Comparison of ENCODE assay signal across 8 cellular contexts in genomic region chr11:35619754-35620640, GRCh38. TPM values are rescaled to one million over a fixed set of nuclear protein-coding genes. Genes with fewer than 3 reads are reported as not detected.
DNase-seq lines count a peak whose midpoint lies in the region; ATAC-seq and FAIRE-seq lines count a peak whose summit lies in the region.

No MANE protein-coding gene starts in this region.

- H3K9me2 ChIP-seq in Karpas-422 (replicated peaks; ENCODE audit: insufficient read depth, low read length) = no peaks in the 10 kb centered on the region

- H3K79me2 ChIP-seq in Karpas-422 (ENCODE audit: low read length) = no peaks in the 10 kb centered on the region

- peak overlapping the region; percentile 48 for H3K4me3 Mint-ChIP-seq in activated naive CD8-positive, alpha-beta T cell treated with anti-CD3 and anti-CD28 coated beads, Interleukin-2, amount 10 ng/mL, durations not matched to agents 7 days and 5 days

- no peak for FAIRE-seq in GM18507 (lab: Jason Lieb, UNC)

- no peak overlapping the region for H3K9ac ChIP-seq in Karpas-422 (ENCODE audit: low read length)

- DNase-seq in AG08396 (ENCODE audit: low spot score) (peak; percentile 31), GM18507 (ENCODE audit: extremely low spot score, insufficient read length, low read depth) (peak; percentile 4), LHCN-M2 (ENCODE audit: low read depth) (peak; percentile 55), right cardiac atrium (peak in 2 of 3 donors; percentile 41 to 59), retina (peak; percentile 89), GOT3 (lab: John Stamatoyannopoulos, UW) (no peak), Karpas-422 (no peak)
- DNase-seq in activated naive CD8-positive, alpha-beta T cell treated with anti-CD3 and anti-CD28 coated beads, Interleukin-2, amount 10 ng/mL, durations not matched to agents 7 days and 5 days = peak; percentile 41

- H3K9me3 ChIP-seq in right cardiac atrium (ENCODE audit: control insufficient read depth, low read length) (no peaks in the 10 kb centered on the region), Karpas-422 (ENCODE audit: low read length) (no peaks in the 10 kb centered on the region)

- peaks cover 2% of the 10 kb centered on the region for H3K4me1 ChIP-seq in right cardiac atrium (ENCODE audit: control insufficient read depth, insufficient read depth, low read length)
- H3K4me1 ChIP-seq in Karpas-422 (ENCODE audit: low read length) = no peaks in the 10 kb centered on the region

- peaks cover 4% of the 10 kb centered on the region for H3K4me1 Mint-ChIP-seq in activated naive CD8-positive, alpha-beta T cell treated with anti-CD3 and anti-CD28 coated beads, Interleukin-2, amount 10 ng/mL, durations not matched to agents 7 days and 5 days

- H3K27me3 Mint-ChIP-seq in activated naive CD8-positive, alpha-beta T cell treated with anti-CD3 and anti-CD28 coated beads, Interleukin-2, amount 10 ng/mL, durations not matched to agents 7 days and 5 days = peaks cover 63% of the 10 kb centered on the region

- 4% methylated on average over 48 of the region's 48 CpGs for WGBS in right cardiac atrium

- no peak overlapping the region for H3K4me2 ChIP-seq in Karpas-422 (ENCODE audit: low read depth, low read length, poor library complexity, severe bottlenecking)

- intact Hi-C loops in right cardiac atrium (cut with DNase I) = loop anchor here in 3 of 4 donors (5.0 to 10.0 kb wide), 5 partner anchors 42 to 645 kb away; partner anchors contain the start of gene TRIM44 (in 1 of the 3)

- no peak for ATAC-seq in activated naive CD8-positive, alpha-beta T cell treated with anti-CD3 and anti-CD28 coated beads, Interleukin-2, amount 10 ng/mL, durations not matched to agents 7 days and 5 days (ENCODE audit: low read depth)
- ATAC-seq in right cardiac atrium = peak in 1 of 2 donors; percentile 27

- POLR2A ChIA-PET in activated naive CD8-positive, alpha-beta T cell treated with anti-CD3 and anti-CD28 coated beads, Interleukin-2, amount 10 ng/mL, durations not matched to agents 7 days and 5 days (lab: Charles Lee) = no interaction called here

- no peaks in the 10 kb centered on the region for H4K20me1 ChIP-seq in Karpas-422 (ENCODE audit: insufficient read depth, low read depth, low read length)

- no peak overlapping the region for H3K27ac Mint-ChIP-seq in activated naive CD8-positive, alpha-beta T cell treated with anti-CD3 and anti-CD28 coated beads, Interleukin-2, amount 10 ng/mL, durations not matched to agents 7 days and 5 days

- H3K9me3 Mint-ChIP-seq in activated naive CD8-positive, alpha-beta T cell treated with anti-CD3 and anti-CD28 coated beads, Interleukin-2, amount 10 ng/mL, durations not matched to agents 7 days and 5 days = no peaks in the 10 kb centered on the region

- H3K36me3 Mint-ChIP-seq in activated naive CD8-positive, alpha-beta T cell treated with anti-CD3 and anti-CD28 coated beads, Interleukin-2, amount 10 ng/mL, durations not matched to agents 7 days and 5 days = no peaks in the 10 kb centered on the region

- H3K27ac ChIP-seq in right cardiac atrium (ENCODE audit: low read length) (no peak overlapping the region), Karpas-422 (ENCODE audit: low read length) (no peak overlapping the region)

- no peaks in the 10 kb centered on the region for H3K36me3 ChIP-seq in Karpas-422 (ENCODE audit: insufficient read depth, low read length)

- no peak overlapping the region for H2AFZ ChIP-seq in Karpas-422 (ENCODE audit: low read length)

- H3K27me3 ChIP-seq in right cardiac atrium (ENCODE audit: control insufficient read depth, insufficient read depth) (no peaks in the 10 kb centered on the region), Karpas-422 (ENCODE audit: low read length) (no peaks in the 10 kb centered on the region)

- peak overlapping the region; percentile 79 for H3K4me3 ChIP-seq in right cardiac atrium (ENCODE audit: low read length)
- no peak overlapping the region for H3K4me3 ChIP-seq in Karpas-422 (ENCODE audit: low read length)

RNA-seq across cellular contexts. Expression of gene FJX1, which starts 1.7 kb away (rescaled TPM):
- total RNA-seq in LHCN-M2 (2014; rRNA removed) (52.2 and 73.8 TPM in 2 replicates), right cardiac atrium (1 to 10 TPM in 3 of 4 donors, under 1 TPM in 1; 0.91 to 5.9 (median 1.5) TPM)
- 32.8 TPM for polyA plus RNA-seq in LHCN-M2 (2012)
- total RNA-seq in activated naive CD8-positive, alpha-beta T cell treated with anti-CD3 and anti-CD28 coated beads, Interleukin-2, amount 10 ng/mL, durations not matched to agents 7 days and 5 days = under 1 TPM in 1 of 2 experiments, not detected in 1; 0.17 TPM
- polyA plus RNA-seq in right cardiac atrium = 0.95 TPM
- not detected in 2 replicates for total RNA-seq in Karpas-422 (2014; rRNA removed; shearing (Covaris generic); ENCODE audit: low replicate concordance)

RNA-seq across cellular contexts. Expression of gene TRIM44, which starts 42.6 kb away (rescaled TPM):
- total RNA-seq in LHCN-M2 (2014; rRNA removed) (23.2 and 35.9 TPM in 2 replicates), right cardiac atrium (10 to 100 TPM; 38.7 to 54.2 (median 41.5) TPM)
- 32.2 TPM for polyA plus RNA-seq in LHCN-M2 (2012)
- 10 to 100 TPM; 51.4 to 52.4 TPM for total RNA-seq in activated naive CD8-positive, alpha-beta T cell treated with anti-CD3 and anti-CD28 coated beads, Interleukin-2, amount 10 ng/mL, durations not matched to agents 7 days and 5 days
- 8.7 TPM for polyA plus RNA-seq in right cardiac atrium
- 14.9 and 16.3 TPM in 2 replicates for total RNA-seq in Karpas-422 (2014; rRNA removed; shearing (Covaris generic); ENCODE audit: low replicate concordance)

Comparison
In these comparisons a context has a peak if more than half of its experiments do, and no peak if none do; other contexts are left out.
1. DNase-seq: peak in AG08396 (single experiment), GM18507 (single experiment), LHCN-M2 (single experiment), activated naive CD8-positive, alpha-beta T cell treated with anti-CD3 and anti-CD28 coated beads, Interleukin-2, amount 10 ng/mL, durations not matched to agents 7 days and 5 days (single experiment), right cardiac atrium (2 of 3) and retina (single experiment); none in GOT3 (single experiment) and Karpas-422 (single experiment).